Comparison of ENCODE assay signal across 22 cellular contexts in the genomic region with DNA sequence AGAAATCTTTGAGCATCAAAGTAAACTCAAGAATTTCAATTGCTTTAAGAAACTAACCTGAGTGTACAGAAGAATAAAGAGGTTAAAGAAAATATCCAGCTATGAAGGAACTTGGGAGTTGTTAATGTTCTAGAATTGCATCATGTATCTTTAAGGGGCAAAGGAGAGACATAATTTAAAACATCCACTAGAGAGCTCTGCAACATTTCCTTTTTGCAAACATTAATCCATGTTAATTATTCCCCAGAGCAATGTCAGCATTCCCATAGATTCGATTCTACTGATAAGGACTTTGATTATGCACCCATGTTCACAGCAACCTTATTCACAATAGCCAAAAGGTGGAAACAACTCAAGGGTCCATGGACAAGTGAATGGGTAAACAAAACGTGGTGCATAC.
A peak's percentile ranks its signal among the peaks of the same experiment; 100 is the strongest.
DNase-seq lines count a peak whose midpoint lies in the region; ATAC-seq, FAIRE-seq and TF ChIP-seq lines count a peak whose summit lies in the region.
"Had no signal": no experiment of that assay in that cellular context is flagged by ENCODE, and none has a peak within 500 bp of the region (broad histone marks: within the 10 kb centered on the region; RNA-seq: fewer than 3 reads in every experiment).

No MANE protein-coding gene starts in this region.

- intact Hi-C loops in HepG2 (cut with micrococcal nuclease; ENCODE audit: unreplicated experiment) (no loop called here), left colon (cut with DNase I, micrococcal nuclease) (no loop called here), MCF 10A (cut with micrococcal nuclease) (no loop called here)

- FAIRE-seq in HepG2 (lab: Jason Lieb, UNC): no peak
- FAIRE-seq: GM12891, RCC 7860 had no signal

- no peaks in the 10 kb centered on the region for H3K27me3 Mint-ChIP-seq in chondrocyte (ENCODE audit: low read depth)
- no peaks in the 10 kb centered on the region for H3K27me3 Mint-ChIP-seq in MCF 10A (ENCODE audit: insufficient read depth, unreplicated experiment)

- H3K79me2 ChIP-seq in HepG2 (ENCODE audit: insufficient read depth, low read length): no peaks in the 10 kb centered on the region

- H3K36me3 ChIP-seq in liver (ENCODE audit: control insufficient read depth in 4 of 4, insufficient read depth in 3 of 4, low read depth in 1 of 4, low read length in 3 of 4): no peaks in the 10 kb centered on the region
- H3K36me3 ChIP-seq in HepG2 (replicated peaks in 1 of 2; ENCODE audit: control insufficient read depth in 1 of 2, insufficient read depth in 2 of 2, low read length in 2 of 2): no peaks in the 10 kb centered on the region

- no peak for ATAC-seq in HepG2
- ATAC-seq in left colon: peak; percentile 62

- H3K9me3 ChIP-seq in liver (ENCODE audit: control insufficient read depth in 4 of 4, low read length in 3 of 4) (peaks cover 0 to 4% (median 2%) of the 10 kb centered on the region in 4 donors), HepG2 (ENCODE audit: low read length) (peaks cover 8% of the 10 kb centered on the region)

- no TSS peak for BruUV-seq in HepG2 (replicated peaks; lab: Mats Ljungman, UMichigan)
- no TSS peak for BruUV-seq in MCF 10A (replicated peaks; lab: Mats Ljungman, UMichigan)

- H3K4me1 ChIP-seq in liver (ENCODE audit: control insufficient read depth in 4 of 4, insufficient read depth in 4 of 4, low read length in 3 of 4) (peaks cover 0 to 19% (median 15%) of the 10 kb centered on the region in 4 donors), HepG2 (ENCODE audit: insufficient read depth, low read length) (no peaks in the 10 kb centered on the region)

- H3K27me3 ChIP-seq in liver (ENCODE audit: control insufficient read depth in 4 of 4, insufficient read depth in 4 of 4, low read length in 3 of 4) (no peaks in the 10 kb centered on the region), HepG2 (ENCODE audit: control insufficient read depth in 1 of 2, insufficient read depth in 2 of 2, low read length in 2 of 2) (no peaks in the 10 kb centered on the region; a peak in 1 of 5 replicates)

- TF ChIP-seq EP300 in HepG2 (IDR thresholded peaks at IDR 0.05; ENCODE audit: low read depth in 2 of 2, low read length in 2 of 2): no peak
- TF ChIP-seq EP300 in HepG2 (CRISPR knock-in tag; IDR thresholded peaks at IDR 0.05; ENCODE audit: borderline replicate concordance): no peak

- no peaks in the 10 kb centered on the region for H4K20me1 ChIP-seq in HepG2 (ENCODE audit: insufficient read depth, low read length)

- in situ Hi-C loops in HepG2 (cut with HindIII; ENCODE audit: extremely low pct_ligation_motif_present, low pct_unique_long_range_greater_than_20kb): no loop called here

- H3K27ac ChIP-seq in liver (ENCODE audit: low read depth in 1 of 2, low read length in 2 of 2): no peak overlapping the region
- no peak overlapping the region for H3K27ac ChIP-seq in HepG2 (ENCODE audit: extremely low read length, insufficient read depth, low read length)
- no peak overlapping the region for H3K27ac ChIP-seq in coronary artery
- H3K27ac ChIP-seq: 22Rv1 had no signal

- H3K36me3 Mint-ChIP-seq in chondrocyte (ENCODE audit: low read depth) (peaks cover 12% of the 10 kb centered on the region), MCF 10A (ENCODE audit: insufficient read depth, unreplicated experiment) (no peaks in the 10 kb centered on the region)

- H3K9ac ChIP-seq in liver (ENCODE audit: low read depth in 1 of 2, low read length in 2 of 2): no peak overlapping the region
- H3K9ac ChIP-seq in HepG2 (ENCODE audit: insufficient read depth, low read depth, low read length): no peak overlapping the region

- H3K4me3 ChIP-seq in liver (ENCODE audit: low read depth in 1 of 3, low read length in 3 of 3): no peak overlapping the region
- no peak overlapping the region for H3K4me3 ChIP-seq in HepG2 (replicated peaks in 1 of 3; ENCODE audit: insufficient read depth in 1 of 3, low read depth in 2 of 3, low read length in 3 of 3)
- H3K4me3 ChIP-seq in coronary artery: no peak overlapping the region

- H2AFZ ChIP-seq in HepG2 (ENCODE audit: low read length): no peak overlapping the region

- TF ChIP-seq RAD21 in liver (IDR thresholded peaks at IDR 0.05) (peak; percentile 80), HepG2 (CRISPR knock-in tag; IDR thresholded peaks at IDR 0.05) (no peak)

- H3K4me3 Mint-ChIP-seq in chondrocyte (ENCODE audit: unreplicated experiment) (no peak overlapping the region), MCF 10A (ENCODE audit: unreplicated experiment) (no peak overlapping the region)

- H3K4me1 Mint-ChIP-seq in chondrocyte (ENCODE audit: low read depth) (no peaks in the 10 kb centered on the region), MCF 10A (ENCODE audit: insufficient read depth, unreplicated experiment) (no peaks in the 10 kb centered on the region)

- TF ChIP-seq POLR2A in HepG2 (IDR thresholded peaks at IDR 0.05; ENCODE audit: insufficient read depth in 1 of 2, low read depth in 2 of 2, low read length in 2 of 2): no peak

- H3K27ac Mint-ChIP-seq in chondrocyte (ENCODE audit: unreplicated experiment) (no peak overlapping the region), MCF 10A (ENCODE audit: low read depth, unreplicated experiment) (no peak overlapping the region)

- H3K9me3 Mint-ChIP-seq in chondrocyte (ENCODE audit: low read depth) (peaks cover 16% of the 10 kb centered on the region), MCF 10A (ENCODE audit: unreplicated experiment) (peaks cover 16% of the 10 kb centered on the region)

- no peak overlapping the region for H3K4me2 ChIP-seq in HepG2 (ENCODE audit: low read depth, low read length)

- TF ChIP-seq CTCF in liver (IDR thresholded peaks at IDR 0.05; ENCODE audit: low read depth, low read length, missing input control) (peak; percentile 37), HepG2 (CRISPR knock-in tag; IDR thresholded peaks at IDR 0.05) (no peak), chondrocyte (IDR thresholded peaks at IDR 0.05) (peak; percentile 41), MCF 10A (IDR thresholded peaks at IDR 0.05; ENCODE audit: unreplicated experiment) (no peak), coronary artery (IDR thresholded peaks at IDR 0.05) (no peak)

- 24% methylated on average over 2 of the region's 2 CpGs for WGBS in liver
- 8% methylated on average over 2 of the region's 2 CpGs for WGBS in HepG2 (ENCODE audit: low lambda C conversion rate)

- POLR2A ChIA-PET in HepG2 (lab: Yijun Ruan, JAX) (no interaction called here), MCF 10A (lab: Yijun Ruan, JAX) (no interaction called here)

- DNase-seq in HepG2 (ENCODE audit: low spot score) (no peak), chondrocyte (ENCODE audit: low spot score) (no peak), left colon (no peak), midbrain (lab: John Stamatoyannopoulos, UW) (no peak), MCF 10A (ENCODE audit: unreplicated experiment) (no peak), coronary artery (ENCODE audit: low spot score) (no peak), HCEC 1CT (no peak)
- DNase-seq: DMS53, EL, GOT3, KBM-7, NCI-H1417, NCI-H187, NCI-H2107, NCI-H2227 treated with DMSO at 0.1 percent for 48 hours, NCI-H510A treated with DMSO at 0.1 percent for 48 hours, NCI-H774, Right ventricle myocardium superior had no signal

- CTCF ChIA-PET in HepG2 (lab: Yijun Ruan, JAX; ENCODE audit: low intra/inter-chr PET ratio, low total read pairs) (no interaction called here), MCF 10A (lab: Yijun Ruan, JAX) (no interaction called here)

TF ChIP-seq in liver, 16 proteins besides CTCF, POLR2A, EP300 and RAD21 (continues in another document):
- TF ChIP-seq FOXA1 (IDR thresholded peaks at IDR 0.05): no peak
- no peak for TF ChIP-seq TAF1 (conservative IDR thresholded peaks at IDR 0.05)
- TF ChIP-seq SP1 (IDR thresholded peaks at IDR 0.05): peak; percentile 24

TF ChIP-seq in HepG2, 621 proteins besides CTCF, POLR2A, EP300 and RAD21:
- TF ChIP-seq ZMYM2 (CRISPR knock-in tag; IDR thresholded peaks at IDR 0.05): no peak
- no peak for TF ChIP-seq ZNF570 (CRISPR knock-in tag; IDR thresholded peaks at IDR 0.05; ENCODE audit: borderline replicate concordance)
- TF ChIP-seq, protein P1, sequence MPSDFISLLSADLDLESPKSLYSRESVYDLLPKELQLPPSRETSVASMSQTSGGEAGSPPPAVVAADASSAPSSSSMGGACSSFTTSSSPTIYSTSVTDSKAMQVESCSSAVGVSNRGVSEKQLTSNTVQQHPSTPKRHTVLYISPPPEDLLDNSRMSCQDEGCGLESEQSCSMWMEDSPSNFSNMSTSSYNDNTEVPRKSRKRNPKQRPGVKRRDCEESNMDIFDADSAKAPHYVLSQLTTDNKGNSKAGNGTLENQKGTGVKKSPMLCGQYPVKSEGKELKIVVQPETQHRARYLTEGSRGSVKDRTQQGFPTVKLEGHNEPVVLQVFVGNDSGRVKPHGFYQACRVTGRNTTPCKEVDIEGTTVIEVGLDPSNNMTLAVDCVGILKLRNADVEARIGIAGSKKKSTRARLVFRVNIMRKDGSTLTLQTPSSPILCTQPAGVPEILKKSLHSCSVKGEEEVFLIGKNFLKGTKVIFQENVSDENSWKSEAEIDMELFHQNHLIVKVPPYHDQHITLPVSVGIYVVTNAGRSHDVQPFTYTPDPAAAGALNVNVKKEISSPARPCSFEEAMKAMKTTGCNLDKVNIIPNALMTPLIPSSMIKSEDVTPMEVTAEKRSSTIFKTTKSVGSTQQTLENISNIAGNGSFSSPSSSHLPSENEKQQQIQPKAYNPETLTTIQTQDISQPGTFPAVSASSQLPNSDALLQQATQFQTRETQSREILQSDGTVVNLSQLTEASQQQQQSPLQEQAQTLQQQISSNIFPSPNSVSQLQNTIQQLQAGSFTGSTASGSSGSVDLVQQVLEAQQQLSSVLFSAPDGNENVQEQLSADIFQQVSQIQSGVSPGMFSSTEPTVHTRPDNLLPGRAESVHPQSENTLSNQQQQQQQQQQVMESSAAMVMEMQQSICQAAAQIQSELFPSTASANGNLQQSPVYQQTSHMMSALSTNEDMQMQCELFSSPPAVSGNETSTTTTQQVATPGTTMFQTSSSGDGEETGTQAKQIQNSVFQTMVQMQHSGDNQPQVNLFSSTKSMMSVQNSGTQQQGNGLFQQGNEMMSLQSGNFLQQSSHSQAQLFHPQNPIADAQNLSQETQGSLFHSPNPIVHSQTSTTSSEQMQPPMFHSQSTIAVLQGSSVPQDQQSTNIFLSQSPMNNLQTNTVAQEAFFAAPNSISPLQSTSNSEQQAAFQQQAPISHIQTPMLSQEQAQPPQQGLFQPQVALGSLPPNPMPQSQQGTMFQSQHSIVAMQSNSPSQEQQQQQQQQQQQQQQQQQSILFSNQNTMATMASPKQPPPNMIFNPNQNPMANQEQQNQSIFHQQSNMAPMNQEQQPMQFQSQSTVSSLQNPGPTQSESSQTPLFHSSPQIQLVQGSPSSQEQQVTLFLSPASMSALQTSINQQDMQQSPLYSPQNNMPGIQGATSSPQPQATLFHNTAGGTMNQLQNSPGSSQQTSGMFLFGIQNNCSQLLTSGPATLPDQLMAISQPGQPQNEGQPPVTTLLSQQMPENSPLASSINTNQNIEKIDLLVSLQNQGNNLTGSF (CRISPR knock-in tag; IDR thresholded peaks at IDR 0.05): no peak
- TF ChIP-seq, protein P2, sequence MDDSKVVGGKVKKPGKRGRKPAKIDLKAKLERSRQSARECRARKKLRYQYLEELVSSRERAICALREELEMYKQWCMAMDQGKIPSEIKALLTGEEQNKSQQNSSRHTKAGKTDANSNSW (CRISPR knock-in tag; IDR thresholded peaks at IDR 0.05; ENCODE audit: borderline replicate concordance): no peak
TF ChIP-seq in HepG2: peak in this region for 0.

Comparison
In these comparisons a context has a peak if more than half of its experiments do, and no peak if none do; other contexts are left out.
1. CTCF ChIP-seq: peak in liver (single experiment) and chondrocyte (single experiment); none in HepG2 (single experiment), MCF 10A (single experiment) and coronary artery (single experiment).